1 cellular context compared by ENCODE assay signal in the genomic region with DNA sequence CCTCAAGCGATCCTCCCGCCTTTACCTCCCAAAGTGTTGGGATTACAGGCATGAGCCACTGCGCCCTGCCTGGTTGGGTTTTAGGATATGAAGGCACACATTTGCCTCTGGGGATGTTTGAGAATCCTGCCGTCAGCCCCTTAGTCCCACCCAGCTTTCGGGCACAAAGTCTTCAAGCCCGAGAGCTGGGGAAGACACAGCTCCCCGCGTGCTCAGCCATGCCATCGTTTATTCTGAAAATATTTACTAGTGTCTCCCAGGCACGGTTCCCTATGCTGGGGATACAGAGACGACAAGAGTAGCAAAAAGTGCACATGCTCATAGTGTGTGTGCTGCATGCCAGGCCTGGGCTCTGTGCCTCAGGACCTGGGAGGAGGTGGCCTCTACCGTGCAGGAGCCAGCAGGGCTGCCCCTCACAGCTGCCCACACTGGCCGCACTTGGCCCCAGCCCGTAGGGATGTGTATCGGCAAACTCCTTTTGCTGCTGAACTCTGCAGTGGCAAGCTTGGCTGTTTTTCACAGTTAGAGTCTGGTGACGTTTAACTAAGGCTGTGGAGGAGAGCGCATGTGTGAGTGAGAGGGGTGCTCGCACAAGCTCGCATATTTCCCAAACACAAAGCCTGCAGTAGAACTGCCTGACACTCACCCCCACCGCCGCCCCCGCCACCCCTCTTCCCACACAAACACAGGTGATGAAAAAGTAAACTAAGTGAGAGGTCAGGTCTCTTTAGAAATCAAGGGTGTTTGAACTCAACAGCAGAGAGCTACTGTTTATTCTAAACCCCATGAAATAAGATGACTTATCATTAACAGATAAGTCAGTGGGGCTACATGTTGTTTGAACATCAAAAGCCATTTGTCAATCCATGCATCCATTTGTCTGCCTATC.
TF ChIP-seq lines count a peak whose summit lies in the region.

No MANE protein-coding gene starts in this region.

TF ChIP-seq in HepG2, 621 proteins besides CTCF, POLR2A, EP300 and RAD21 (continued from another document and continues in another):
- TF ChIP-seq, protein P1, sequence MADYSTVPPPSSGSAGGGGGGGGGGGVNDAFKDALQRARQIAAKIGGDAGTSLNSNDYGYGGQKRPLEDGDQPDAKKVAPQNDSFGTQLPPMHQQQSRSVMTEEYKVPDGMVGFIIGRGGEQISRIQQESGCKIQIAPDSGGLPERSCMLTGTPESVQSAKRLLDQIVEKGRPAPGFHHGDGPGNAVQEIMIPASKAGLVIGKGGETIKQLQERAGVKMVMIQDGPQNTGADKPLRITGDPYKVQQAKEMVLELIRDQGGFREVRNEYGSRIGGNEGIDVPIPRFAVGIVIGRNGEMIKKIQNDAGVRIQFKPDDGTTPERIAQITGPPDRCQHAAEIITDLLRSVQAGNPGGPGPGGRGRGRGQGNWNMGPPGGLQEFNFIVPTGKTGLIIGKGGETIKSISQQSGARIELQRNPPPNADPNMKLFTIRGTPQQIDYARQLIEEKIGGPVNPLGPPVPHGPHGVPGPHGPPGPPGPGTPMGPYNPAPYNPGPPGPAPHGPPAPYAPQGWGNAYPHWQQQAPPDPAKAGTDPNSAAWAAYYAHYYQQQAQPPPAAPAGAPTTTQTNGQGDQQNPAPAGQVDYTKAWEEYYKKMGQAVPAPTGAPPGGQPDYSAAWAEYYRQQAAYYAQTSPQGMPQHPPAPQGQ (CRISPR knock-in tag; IDR thresholded peaks at IDR 0.05; ENCODE audit: borderline replicate concordance) = no peak
- TF ChIP-seq AGO1 (IDR thresholded peaks at IDR 0.05; ENCODE audit: low read depth, low read length, poor library complexity, severe bottlenecking) (no peak), TEAD2 (CRISPR knock-in tag; IDR thresholded peaks at IDR 0.05) (peak; percentile 85), CBX1 (IDR thresholded peaks at IDR 0.05; ENCODE audit: low read depth) (no peak), HNRNPLL (IDR thresholded peaks at IDR 0.05; ENCODE audit: low read depth, low read length, poor library complexity, severe bottlenecking) (peak; percentile 50), ZBTB7B (CRISPR knock-in tag; IDR thresholded peaks at IDR 0.05) (peak; percentile 72; the same call in 1 of the 2 replicates), TP53 (CRISPR knock-in tag; conservative IDR thresholded peaks at IDR 0.05) (0 out of 2 replicates have a peak, but pooled peaks have one; percentile 63), ZNF709 (CRISPR knock-in tag; IDR thresholded peaks at IDR 0.05) (peak; percentile 63; the same call in 1 of the 2 replicates), ELF1 (CRISPR knock-in tag; IDR thresholded peaks at IDR 0.05) (no peak), ZSCAN20 (CRISPR knock-in tag; IDR thresholded peaks at IDR 0.05; ENCODE audit: borderline replicate concordance) (peak; percentile 38; the same call in 1 of the 2 replicates), GABPB1 (CRISPR knock-in tag; IDR thresholded peaks at IDR 0.05) (peak; percentile 62; the same call in 1 of the 2 replicates), ZNF720 (CRISPR knock-in tag; IDR thresholded peaks at IDR 0.05) (no peak), SMAD3 (CRISPR knock-in tag; IDR thresholded peaks at IDR 0.05) (peak; percentile 59; the same call in 1 of the 2 replicates), TCF12 (IDR thresholded peaks at IDR 0.05) (no peak), TCF12 (CRISPR knock-in tag; IDR thresholded peaks at IDR 0.05) (peak; percentile 49; the same call in 1 of the 2 replicates), NR2F6 (IDR thresholded peaks at IDR 0.05) (peak; percentile 53; the same call in 1 of the 2 replicates), NR2F6 (CRISPR knock-in tag; IDR thresholded peaks at IDR 0.05) (peak; percentile 72), STAT5B (CRISPR knock-in tag; IDR thresholded peaks at IDR 0.05) (peak; percentile 65; the same call in 1 of the 2 replicates), ZNF180 (CRISPR knock-in tag; IDR thresholded peaks at IDR 0.05; ENCODE audit: borderline replicate concordance, low read depth) (no peak), ONECUT2 (CRISPR knock-in tag; IDR thresholded peaks at IDR 0.05) (no peak), ZNF264 (CRISPR knock-in tag; IDR thresholded peaks at IDR 0.05) (peak; percentile 77; the same call in 1 of the 2 replicates), LCORL (IDR thresholded peaks at IDR 0.05) (no peak), LCORL (CRISPR knock-in tag; IDR thresholded peaks at IDR 0.05) (peak; percentile 80), THAP11 (CRISPR knock-in tag; IDR thresholded peaks at IDR 0.05) (no peak), ARNT2 (CRISPR knock-in tag; IDR thresholded peaks at IDR 0.05; ENCODE audit: low read depth) (peak; percentile 30; the same call in 1 of the 2 replicates), ZFP90 (CRISPR knock-in tag; IDR thresholded peaks at IDR 0.05; ENCODE audit: borderline replicate concordance) (peak; percentile 82; the same call in 1 of the 2 replicates), ZNF557 (CRISPR knock-in tag; IDR thresholded peaks at IDR 0.05) (peak; percentile 52; the same call in 1 of the 2 replicates), GLI4 (CRISPR knock-in tag; IDR thresholded peaks at IDR 0.05; ENCODE audit: borderline replicate concordance) (no peak), FOXM1 (CRISPR knock-in tag; IDR thresholded peaks at IDR 0.05) (peak; percentile 14; the same call in 1 of the 2 replicates), RFXAP (CRISPR knock-in tag; IDR thresholded peaks at IDR 0.05; ENCODE audit: borderline replicate concordance) (no peak), ZNF441 (CRISPR knock-in tag; IDR thresholded peaks at IDR 0.05; ENCODE audit: borderline replicate concordance) (peak; percentile 83), GATAD2A (CRISPR knock-in tag; IDR thresholded peaks at IDR 0.05) (peak; percentile 60; the same call in 1 of the 2 replicates), ATRX (CRISPR knock-in tag; IDR thresholded peaks at IDR 0.05; ENCODE audit: borderline replicate concordance) (no peak)
- TF ChIP-seq, protein P2, sequence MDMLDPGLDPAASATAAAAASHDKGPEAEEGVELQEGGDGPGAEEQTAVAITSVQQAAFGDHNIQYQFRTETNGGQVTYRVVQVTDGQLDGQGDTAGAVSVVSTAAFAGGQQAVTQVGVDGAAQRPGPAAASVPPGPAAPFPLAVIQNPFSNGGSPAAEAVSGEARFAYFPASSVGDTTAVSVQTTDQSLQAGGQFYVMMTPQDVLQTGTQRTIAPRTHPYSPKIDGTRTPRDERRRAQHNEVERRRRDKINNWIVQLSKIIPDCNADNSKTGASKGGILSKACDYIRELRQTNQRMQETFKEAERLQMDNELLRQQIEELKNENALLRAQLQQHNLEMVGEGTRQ (IDR thresholded peaks at IDR 0.05; ENCODE audit: low read depth, low read length) = no peak
- TF ChIP-seq, protein P2 (CRISPR knock-in tag; IDR thresholded peaks at IDR 0.05; ENCODE audit: borderline replicate concordance) = 0 out of 2 replicates have a peak, but pooled peaks have one; percentile 0
- TF ChIP-seq, protein P3, sequence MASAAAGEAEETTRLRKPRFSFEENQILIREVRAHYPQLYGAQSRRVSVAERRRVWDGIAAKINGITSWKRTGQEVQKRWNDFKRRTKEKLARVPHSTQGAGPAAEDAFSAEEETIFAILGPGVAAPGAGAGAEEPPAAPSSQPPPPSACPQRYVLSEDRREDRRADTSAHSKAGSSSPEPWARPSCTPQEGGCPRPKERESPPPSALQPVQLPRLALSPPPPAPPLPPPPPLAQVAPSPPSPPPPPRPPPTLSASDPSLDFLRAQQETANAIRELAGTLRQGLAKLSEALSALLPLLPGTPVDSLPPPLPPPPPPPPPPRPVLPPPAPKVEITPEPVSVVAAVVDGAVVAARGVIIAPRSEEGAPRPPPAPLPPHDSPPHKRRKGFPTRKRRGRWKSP (CRISPR knock-in tag; IDR thresholded peaks at IDR 0.05) = no peak
- TF ChIP-seq, protein P4, sequence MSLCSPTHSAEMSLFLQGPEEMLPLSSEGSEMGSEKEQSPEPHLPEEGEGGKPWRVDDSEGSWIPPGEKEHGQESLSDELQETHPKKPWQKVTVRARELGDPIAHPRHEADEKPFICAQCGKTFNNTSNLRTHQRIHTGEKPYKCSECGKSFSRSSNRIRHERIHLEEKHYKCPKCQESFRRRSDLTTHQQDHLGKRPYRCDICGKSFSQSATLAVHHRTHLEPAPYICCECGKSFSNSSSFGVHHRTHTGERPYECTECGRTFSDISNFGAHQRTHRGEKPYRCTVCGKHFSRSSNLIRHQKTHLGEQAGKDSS (CRISPR knock-in tag; IDR thresholded peaks at IDR 0.05; ENCODE audit: borderline replicate concordance, low read depth) = peak; percentile 53; the same call in 1 of the 2 replicates
- TF ChIP-seq, protein P5, sequence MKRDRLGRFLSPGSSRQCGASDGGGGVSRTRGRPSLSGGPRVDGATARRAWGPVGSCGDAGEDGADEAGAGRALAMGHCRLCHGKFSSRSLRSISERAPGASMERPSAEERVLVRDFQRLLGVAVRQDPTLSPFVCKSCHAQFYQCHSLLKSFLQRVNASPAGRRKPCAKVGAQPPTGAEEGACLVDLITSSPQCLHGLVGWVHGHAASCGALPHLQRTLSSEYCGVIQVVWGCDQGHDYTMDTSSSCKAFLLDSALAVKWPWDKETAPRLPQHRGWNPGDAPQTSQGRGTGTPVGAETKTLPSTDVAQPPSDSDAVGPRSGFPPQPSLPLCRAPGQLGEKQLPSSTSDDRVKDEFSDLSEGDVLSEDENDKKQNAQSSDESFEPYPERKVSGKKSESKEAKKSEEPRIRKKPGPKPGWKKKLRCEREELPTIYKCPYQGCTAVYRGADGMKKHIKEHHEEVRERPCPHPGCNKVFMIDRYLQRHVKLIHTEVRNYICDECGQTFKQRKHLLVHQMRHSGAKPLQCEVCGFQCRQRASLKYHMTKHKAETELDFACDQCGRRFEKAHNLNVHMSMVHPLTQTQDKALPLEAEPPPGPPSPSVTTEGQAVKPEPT (CRISPR knock-in tag; IDR thresholded peaks at IDR 0.05; ENCODE audit: low read depth) = peak; percentile 84
- TF ChIP-seq, protein P6, sequence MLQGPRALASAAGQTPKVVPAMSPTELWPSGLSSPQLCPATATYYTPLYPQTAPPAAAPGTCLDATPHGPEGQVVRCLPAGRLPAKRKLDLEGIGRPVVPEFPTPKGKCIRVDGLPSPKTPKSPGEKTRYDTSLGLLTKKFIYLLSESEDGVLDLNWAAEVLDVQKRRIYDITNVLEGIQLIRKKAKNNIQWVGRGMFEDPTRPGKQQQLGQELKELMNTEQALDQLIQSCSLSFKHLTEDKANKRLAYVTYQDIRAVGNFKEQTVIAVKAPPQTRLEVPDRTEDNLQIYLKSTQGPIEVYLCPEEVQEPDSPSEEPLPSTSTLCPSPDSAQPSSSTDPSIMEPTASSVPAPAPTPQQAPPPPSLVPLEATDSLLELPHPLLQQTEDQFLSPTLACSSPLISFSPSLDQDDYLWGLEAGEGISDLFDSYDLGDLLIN (CRISPR knock-in tag; IDR thresholded peaks at IDR 0.05; ENCODE audit: borderline replicate concordance) = peak; percentile 85; the same call in 1 of the 2 replicates
- TF ChIP-seq, protein P7, sequence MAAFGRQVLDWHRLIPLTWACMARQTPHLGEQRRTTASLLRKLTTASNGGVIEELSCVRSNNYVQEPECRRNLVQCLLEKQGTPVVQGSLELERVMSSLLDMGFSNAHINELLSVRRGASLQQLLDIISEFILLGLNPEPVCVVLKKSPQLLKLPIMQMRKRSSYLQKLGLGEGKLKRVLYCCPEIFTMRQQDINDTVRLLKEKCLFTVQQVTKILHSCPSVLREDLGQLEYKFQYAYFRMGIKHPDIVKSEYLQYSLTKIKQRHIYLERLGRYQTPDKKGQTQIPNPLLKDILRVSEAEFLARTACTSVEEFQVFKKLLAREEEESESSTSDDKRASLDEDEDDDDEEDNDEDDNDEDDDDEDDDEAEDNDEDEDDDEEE (CRISPR knock-in tag; IDR thresholded peaks at IDR 0.05) = no peak; the same call in none of the 2 replicates
- TF ChIP-seq, protein P8, sequence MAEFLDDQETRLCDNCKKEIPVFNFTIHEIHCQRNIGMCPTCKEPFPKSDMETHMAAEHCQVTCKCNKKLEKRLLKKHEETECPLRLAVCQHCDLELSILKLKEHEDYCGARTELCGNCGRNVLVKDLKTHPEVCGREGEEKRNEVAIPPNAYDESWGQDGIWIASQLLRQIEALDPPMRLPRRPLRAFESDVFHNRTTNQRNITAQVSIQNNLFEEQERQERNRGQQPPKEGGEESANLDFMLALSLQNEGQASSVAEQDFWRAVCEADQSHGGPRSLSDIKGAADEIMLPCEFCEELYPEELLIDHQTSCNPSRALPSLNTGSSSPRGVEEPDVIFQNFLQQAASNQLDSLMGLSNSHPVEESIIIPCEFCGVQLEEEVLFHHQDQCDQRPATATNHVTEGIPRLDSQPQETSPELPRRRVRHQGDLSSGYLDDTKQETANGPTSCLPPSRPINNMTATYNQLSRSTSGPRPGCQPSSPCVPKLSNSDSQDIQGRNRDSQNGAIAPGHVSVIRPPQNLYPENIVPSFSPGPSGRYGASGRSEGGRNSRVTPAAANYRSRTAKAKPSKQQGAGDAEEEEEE (CRISPR knock-in tag; IDR thresholded peaks at IDR 0.05; ENCODE audit: borderline replicate concordance) = no peak; the same call in 1 of the 2 replicates
- TF ChIP-seq, protein P9, sequence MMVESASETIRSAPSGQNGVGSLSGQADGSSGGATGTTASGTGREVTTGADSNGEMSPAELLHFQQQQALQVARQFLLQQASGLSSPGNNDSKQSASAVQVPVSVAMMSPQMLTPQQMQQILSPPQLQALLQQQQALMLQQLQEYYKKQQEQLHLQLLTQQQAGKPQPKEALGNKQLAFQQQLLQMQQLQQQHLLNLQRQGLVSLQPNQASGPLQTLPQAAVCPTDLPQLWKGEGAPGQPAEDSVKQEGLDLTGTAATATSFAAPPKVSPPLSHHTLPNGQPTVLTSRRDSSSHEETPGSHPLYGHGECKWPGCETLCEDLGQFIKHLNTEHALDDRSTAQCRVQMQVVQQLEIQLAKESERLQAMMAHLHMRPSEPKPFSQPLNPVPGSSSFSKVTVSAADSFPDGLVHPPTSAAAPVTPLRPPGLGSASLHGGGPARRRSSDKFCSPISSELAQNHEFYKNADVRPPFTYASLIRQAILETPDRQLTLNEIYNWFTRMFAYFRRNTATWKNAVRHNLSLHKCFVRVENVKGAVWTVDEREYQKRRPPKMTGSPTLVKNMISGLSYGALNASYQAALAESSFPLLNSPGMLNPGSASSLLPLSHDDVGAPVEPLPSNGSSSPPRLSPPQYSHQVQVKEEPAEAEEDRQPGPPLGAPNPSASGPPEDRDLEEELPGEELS (CRISPR knock-in tag; IDR thresholded peaks at IDR 0.05) = peak; percentile 62
- TF ChIP-seq, protein P10, sequence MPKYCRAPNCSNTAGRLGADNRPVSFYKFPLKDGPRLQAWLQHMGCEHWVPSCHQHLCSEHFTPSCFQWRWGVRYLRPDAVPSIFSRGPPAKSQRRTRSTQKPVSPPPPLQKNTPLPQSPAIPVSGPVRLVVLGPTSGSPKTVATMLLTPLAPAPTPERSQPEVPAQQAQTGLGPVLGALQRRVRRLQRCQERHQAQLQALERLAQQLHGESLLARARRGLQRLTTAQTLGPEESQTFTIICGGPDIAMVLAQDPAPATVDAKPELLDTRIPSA (CRISPR knock-in tag; IDR thresholded peaks at IDR 0.05; ENCODE audit: borderline replicate concordance) = peak; percentile 82; the same call in 1 of the 2 replicates
